In the genomic region with DNA sequence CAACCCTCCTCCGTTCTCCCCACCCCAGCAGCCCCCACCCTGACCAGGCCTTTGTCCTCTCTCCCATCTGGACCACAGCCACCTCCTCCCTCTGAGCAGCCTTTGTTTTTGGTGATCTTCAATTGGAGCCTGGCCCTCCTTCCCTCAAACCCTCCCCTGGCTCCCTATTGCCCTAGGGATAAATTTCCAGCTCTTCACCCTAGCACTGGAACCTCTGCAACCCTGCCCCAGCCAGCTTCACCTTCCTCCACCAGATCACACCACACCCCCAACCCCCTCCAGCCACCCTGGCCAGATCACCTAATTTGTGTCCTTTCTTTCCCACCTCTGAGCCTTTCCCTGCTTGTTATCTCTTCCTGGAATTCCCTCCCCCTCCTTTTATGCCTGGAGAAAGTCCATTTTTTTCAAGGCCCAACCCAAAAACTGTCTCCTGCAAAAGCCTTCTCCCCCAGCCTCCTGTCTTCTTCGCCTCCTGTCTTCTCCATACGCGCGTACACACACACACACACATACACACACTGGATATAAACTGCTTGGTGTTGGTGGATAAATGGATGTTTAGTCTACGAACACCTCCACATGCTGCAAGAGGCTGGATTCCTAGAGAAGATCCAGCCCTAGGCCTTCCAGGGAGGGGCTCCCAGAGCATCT, we compare ENCODE assay signal across 8 cellular contexts. TPM values are rescaled to one million over a fixed set of nuclear protein-coding genes. Genes with fewer than 3 reads are reported as not detected.
A peak's percentile ranks its signal among the peaks of the same experiment; 100 is the strongest.
DNase-seq lines count a peak whose midpoint lies in the region; ATAC-seq, FAIRE-seq and TF ChIP-seq lines count a peak whose summit lies in the region.

No MANE protein-coding gene starts in this region.

- H4K20me1 ChIP-seq in GM12878 (ENCODE audit: control insufficient read depth, insufficient read depth), result no peaks in the 10 kb centered on the region

- H3K9me3 ChIP-seq in GM12878 (replicated peaks; ENCODE audit: control insufficient read depth, insufficient read depth, low read length), result no peaks in the 10 kb centered on the region
- H3K9me3 ChIP-seq in mesenchymal stem cell (ENCODE audit: control insufficient read depth, low read length), result no peaks in the 10 kb centered on the region

- peak overlapping the region in 1 of 2 experiments; percentile 88 for H3K23ac ChIP-seq in mesenchymal stem cell (ENCODE audit: low read length in 2 of 2)

- CTCF ChIA-PET in activated naive CD4-positive, alpha-beta T cell treated with anti-CD3 and anti-CD28 coated beads for 36 hours (lab: Charles Lee), result interaction anchor here (0.6 kb wide), 1 partner anchor 19 kb away, joined by 3 read pairs; no protein-coding TSS in a partner anchor
- CTCF ChIA-PET in GM12878 (lab: Yijun Ruan, JAX), result interaction anchor here (2.6 to 3.4 kb wide), 2 partner anchors 27 to 41 kb away, joined by 11 to 17 read pairs; no protein-coding TSS in a partner anchor

- H2BK120ac ChIP-seq in mesenchymal stem cell (ENCODE audit: low read depth, low read length), result peak overlapping the region; percentile 64

- RAD21 ChIA-PET in GM12878 (lab: Charles Lee; ENCODE audit: unreplicated experiment), result no interaction called here

- 82% methylated on average over 6 of the region's 6 CpGs for WGBS in GM12878 (ENCODE audit: insufficient coverage, insufficient replicate concordance, low lambda C conversion rate, missing lambda C conversion rate)
- WGBS in mesenchymal stem cell, result 54% methylated on average over 2 of the region's 6 CpGs

- H3K18ac ChIP-seq in mesenchymal stem cell (ENCODE audit: low read depth in 1 of 2, low read length in 2 of 2), result peak overlapping the region; percentile 75 to 90

- no peak for TF ChIP-seq POLR2A in GM12878 (IDR thresholded peaks at IDR 0.05; ENCODE audit: low read depth, low read length)

- DNase-seq in activated naive CD4-positive, alpha-beta T cell treated with anti-CD3 and anti-CD28 coated beads for 36 hours, result no peak
- DNase-seq in activated naive CD4-positive, alpha-beta T cell treated with Interleukin-2 at 50 U/mL for 16 hours, result no peak
- no peak for DNase-seq in GM12878 (ENCODE audit: low read depth, low spot score)
- peak; percentile 71 for DNase-seq in mesenchymal stem cell
- DNase-seq in type B pancreatic cell (ENCODE audit: extremely low spot score, unreplicated experiment), result no peak
- no peak for DNase-seq in NCI-H510A treated with DMSO at 0.1 percent for 48 hours (lab: John Stamatoyannopoulos, UW)
- no peak for DNase-seq in stimulated activated CD4-positive, alpha-beta T cell treated with anti-CD3 and anti-CD28 coated beads, Interleukin-4, amount 100 ng/mL, for 4 hours

- POLR2A ChIA-PET in GM12878 (lab: Charles Lee), result interaction anchor here (2.0 to 2.6 kb wide), 2 partner anchors 27 to 57 kb away, joined by 7 to 13 read pairs; partner anchors contain the start of gene TLE6

- peak overlapping the region; percentile 87 for H3K4me3 Mint-ChIP-seq in activated naive CD4-positive, alpha-beta T cell treated with anti-CD3 and anti-CD28 coated beads for 36 hours
- peak overlapping the region; percentile 93 for H3K4me3 Mint-ChIP-seq in type B pancreatic cell

- H3K9ac ChIP-seq in GM12878 (ENCODE audit: control insufficient read depth, insufficient read depth, low read length) (no peak overlapping the region; the same call in 1 of the 2 replicates), mesenchymal stem cell (ENCODE audit: low read length) (peak overlapping the region; percentile 92)

- peak overlapping the region; percentile 40 for H4K91ac ChIP-seq in mesenchymal stem cell (ENCODE audit: low read length)

- peaks cover 16% of the 10 kb centered on the region for H3K4me1 ChIP-seq in GM12878 (ENCODE audit: control insufficient read depth, insufficient read depth, low read length)
- peaks cover 22% of the 10 kb centered on the region for H3K4me1 ChIP-seq in mesenchymal stem cell (ENCODE audit: control insufficient read depth, insufficient read depth, low read depth, low read length)

- no peaks in the 10 kb centered on the region for H3K36me3 ChIP-seq in GM12878 (ENCODE audit: control insufficient read depth in 2 of 2, insufficient read depth in 2 of 2, low read length in 1 of 2)
- H3K36me3 ChIP-seq in mesenchymal stem cell (ENCODE audit: control insufficient read depth in 1 of 2, insufficient read depth in 2 of 2, low read depth in 1 of 2, low read length in 2 of 2), result no peaks in the 10 kb centered on the region

- H3K27me3 ChIP-seq in GM12878 (replicated peaks in 1 of 2; ENCODE audit: control insufficient read depth in 2 of 2, insufficient read depth in 2 of 2, low read length in 1 of 2) (peaks cover 4 to 6% of the 10 kb centered on the region in 2 experiments), mesenchymal stem cell (ENCODE audit: control insufficient read depth in 1 of 2, insufficient read depth in 1 of 2, low read length in 2 of 2) (peaks cover 32 to 37% of the 10 kb centered on the region in 2 experiments)

- in situ Hi-C loops in GM12878 (cut with MboI), result no loop called here

- peak overlapping the region; percentile 97 for H3K4me2 ChIP-seq in GM12878 (ENCODE audit: control insufficient read depth, insufficient read depth)
- peak overlapping the region; percentile 99 for H3K4me2 ChIP-seq in mesenchymal stem cell (ENCODE audit: low read length, poor library complexity, severe bottlenecking)

- BruUV-seq in GM12878 (replicated peaks; lab: Mats Ljungman, UMichigan), result no TSS peak

- SMC1A ChIA-PET in GM12878 (lab: Charles Lee; ENCODE audit: uncharacterized antibody, unreplicated experiment), result interaction anchor here (1.1 to 2.3 kb wide), 2 partner anchors 30 to 84 kb away, joined by 3 to 12 read pairs; no protein-coding TSS in a partner anchor

- H3K27ac ChIP-seq in GM12878 (ENCODE audit: control insufficient read depth, insufficient read depth), result no peak overlapping the region
- peak overlapping the region; percentile 5 for H3K27ac ChIP-seq in mesenchymal stem cell (ENCODE audit: low read length, poor library complexity, severe bottlenecking)

- peak overlapping the region; percentile 49 for H4K8ac ChIP-seq in mesenchymal stem cell (ENCODE audit: low read length)

- H2AFZ ChIP-seq in GM12878 (ENCODE audit: control insufficient read depth, low read depth, low read length), result peak overlapping the region; percentile 89
- peak overlapping the region; percentile 15 for H2AFZ ChIP-seq in mesenchymal stem cell (ENCODE audit: low read depth, low read length)

- FAIRE-seq in GM12878 (lab: Jason Lieb, UNC), result no peak

- no peak overlapping the region for H2BK5ac ChIP-seq in mesenchymal stem cell (ENCODE audit: low read depth, low read length, poor library complexity, severe bottlenecking)

- TF ChIP-seq EP300 in GM12878 (IDR thresholded peaks at IDR 0.05; ENCODE audit: borderline replicate concordance in 1 of 2, control insufficient read depth in 1 of 2, low read depth in 2 of 2, low read length in 2 of 2), result no peak

- no peaks in the 10 kb centered on the region for H3K36me3 Mint-ChIP-seq in activated naive CD4-positive, alpha-beta T cell treated with anti-CD3 and anti-CD28 coated beads for 36 hours (ENCODE audit: low read depth)
- no peaks in the 10 kb centered on the region for H3K36me3 Mint-ChIP-seq in type B pancreatic cell

- peaks cover 14% of the 10 kb centered on the region for H3K4me1 Mint-ChIP-seq in activated naive CD4-positive, alpha-beta T cell treated with anti-CD3 and anti-CD28 coated beads for 36 hours (ENCODE audit: low read depth)
- H3K4me1 Mint-ChIP-seq in type B pancreatic cell (ENCODE audit: unreplicated experiment), result peaks cover 26% of the 10 kb centered on the region

- intact Hi-C loops in activated naive CD4-positive, alpha-beta T cell treated with anti-CD3 and anti-CD28 coated beads for 36 hours (cut with micrococcal nuclease), result loop anchor here (2.0 kb wide), 3 partner anchors 58 to 84 kb away; partner anchors contain the start of genes GNA11 and TLE6
- intact Hi-C loops in GM12878 (cut with micrococcal nuclease; ENCODE audit: unreplicated experiment), result no loop called here

- TF ChIP-seq RAD21 in GM12878 (IDR thresholded peaks at IDR 0.05; ENCODE audit: insufficient read depth, low read depth, low read length), result no peak

- H2BK12ac ChIP-seq in mesenchymal stem cell (ENCODE audit: low read length in 2 of 2), result peak overlapping the region; percentile 44 to 79

- H2BK15ac ChIP-seq in mesenchymal stem cell (ENCODE audit: low read depth, poor library complexity, severe bottlenecking), result peak overlapping the region; percentile 78

- H2AK5ac ChIP-seq in mesenchymal stem cell (ENCODE audit: low read length, severe bottlenecking), result peak overlapping the region; percentile 67

- ATAC-seq in GM12878 (no peak), HG03521 (IDR thresholded peaks at IDR 0.05; ENCODE audit: unreplicated experiment) (no peak)

- no peak overlapping the region for H3K27ac Mint-ChIP-seq in activated naive CD4-positive, alpha-beta T cell treated with anti-CD3 and anti-CD28 coated beads for 36 hours
- peak overlapping the region; percentile 96 for H3K27ac Mint-ChIP-seq in type B pancreatic cell

- H3K4ac ChIP-seq in mesenchymal stem cell (ENCODE audit: low read depth in 1 of 2, low read length in 2 of 2), result peak overlapping the region in 1 of 2 experiments; percentile 92

- no peaks in the 10 kb centered on the region for H3K27me3 Mint-ChIP-seq in activated naive CD4-positive, alpha-beta T cell treated with anti-CD3 and anti-CD28 coated beads for 36 hours (ENCODE audit: low read depth)
- peaks cover 41% of the 10 kb centered on the region for H3K27me3 Mint-ChIP-seq in type B pancreatic cell

- TF ChIP-seq CTCF in GM12878 (IDR thresholded peaks at IDR 0.05 in 2 of 3, conservative IDR thresholded peaks at IDR 0.05 in 1 of 3; ENCODE audit: control insufficient read depth in 2 of 3, extremely low read depth in 1 of 3, insufficient read depth in 1 of 3, low read depth in 3 of 3, low read length in 3 of 3) (no peak), type B pancreatic cell (conservative IDR thresholded peaks at IDR 0.05) (no peak)

- H3K14ac ChIP-seq in mesenchymal stem cell (ENCODE audit: low read length in 2 of 2), result peak overlapping the region in 1 of 2 experiments; percentile 15

- peak overlapping the region; percentile 74 for H3K4me3 ChIP-seq in GM12878
- peak overlapping the region; percentile 14 to 82 for H3K4me3 ChIP-seq in mesenchymal stem cell (ENCODE audit: insufficient read depth in 1 of 2, low read depth in 1 of 2, low read length in 2 of 2)

- no peaks in the 10 kb centered on the region for H3K79me1 ChIP-seq in mesenchymal stem cell (replicated peaks; ENCODE audit: low read length, poor library complexity, severe bottlenecking)

- H3K79me2 ChIP-seq in GM12878 (ENCODE audit: control insufficient read depth, insufficient read depth, low read length), result no peaks in the 10 kb centered on the region

- H3K9me3 Mint-ChIP-seq in activated naive CD4-positive, alpha-beta T cell treated with anti-CD3 and anti-CD28 coated beads for 36 hours, result no peaks in the 10 kb centered on the region
- no peaks in the 10 kb centered on the region for H3K9me3 Mint-ChIP-seq in type B pancreatic cell

RNA-seq across cellular contexts. Expression of gene TLE2, which starts 5.2 kb away (rescaled TPM):
- 1 to 10 TPM; 6.5 to 7.2 TPM for total RNA-seq in activated naive CD4-positive, alpha-beta T cell treated with anti-CD3 and anti-CD28 coated beads for 36 hours
- 0.83 and 1.6 TPM in 2 replicates for total RNA-seq in GM12878 (2013; cell fraction: nucleolus; rRNA removed)
- not detected in 2 replicates for total RNA-seq in GM12878 (2014; rRNA removed)
- not detected in 2 replicates for total RNA-seq in GM12878 (2014; rRNA removed; fragmentation: Illumina TruSeq; extraction: Trizol)
- total RNA-seq in GM12878 (2021), result 0.21 and 1.1 TPM in 2 replicates
- 0.52 TPM for polyA plus RNA-seq in GM12878 (2011; ENCODE audit: low read depth)
- not detected in 2 replicates for polyA plus RNA-seq in GM12878 (2011; rRNA removed)
- polyA plus RNA-seq in GM12878 (2011; cell fraction: cytosol; rRNA removed), result 0.13 and 0.19 TPM in 2 replicates
- polyA plus RNA-seq in GM12878 (2011; cell fraction: nucleus; rRNA removed), result 0.39 and 1.2 TPM in 2 replicates
- polyA plus RNA-seq in GM12878 (2012), result 0.27 and 0.43 TPM in 2 replicates
- 0.21 TPM in 1 of 2 replicates, not detected in the other for polyA plus RNA-seq in GM12878 (2014; fragmentation: Illumina TruSeq; extraction: Trizol)
- polyA plus RNA-seq in GM12878 (2014; fragmentation: Nextera tagmentation; extraction: Ambion mirVana), result under 1 TPM in 1 of 2 experiments, not detected in 1; 0.09 TPM
- polyA plus RNA-seq in GM12878 (2014; rRNA removed), result 0.05 and 0.48 TPM in 2 replicates
- under 1 TPM in 1 of 2 experiments, not detected in 1; 0.11 TPM for polyA plus RNA-seq in GM12878 (2016; fragmentation: Nextera tagmentation; extraction: Ambion mirVana)
- 0.29 TPM in 1 of 2 replicates, not detected in the other for polyA minus RNA-seq in GM12878 (2011; rRNA and poly(A)+ RNA removed)
- not detected in 2 replicates for polyA minus RNA-seq in GM12878 (2011; cell fraction: cytosol; rRNA and poly(A)+ RNA removed)
- 0.19 and 0.24 TPM in 2 replicates for polyA minus RNA-seq in GM12878 (2011; cell fraction: nucleus; rRNA and poly(A)+ RNA removed)
- 9.5 TPM for polyA plus RNA-seq in mesenchymal stem cell (2013, experiment 1 of 2)
- 8.7 TPM for polyA plus RNA-seq in mesenchymal stem cell (2013, experiment 2 of 2)
- total RNA-seq in type B pancreatic cell (ENCODE audit: low replicate concordance), result 37.7 and 52.8 TPM in 2 replicates

RNA-seq across cellular contexts. Expression of gene TLE5, which starts 28.0 kb away (rescaled TPM):
- total RNA-seq in activated naive CD4-positive, alpha-beta T cell treated with anti-CD3 and anti-CD28 coated beads for 36 hours, result 100 to 1,000 TPM; 326 to 354 TPM
- 52.7 and 76.7 TPM in 2 replicates for total RNA-seq in GM12878 (2013; cell fraction: nucleolus; rRNA removed)
- 282 and 299 TPM in 2 replicates for total RNA-seq in GM12878 (2014; rRNA removed)
- 144 and 153 TPM in 2 replicates for total RNA-seq in GM12878 (2014; rRNA removed; fragmentation: Illumina TruSeq; extraction: Trizol)
- 354 and 373 TPM in 2 replicates for total RNA-seq in GM12878 (2021)
- polyA plus RNA-seq in GM12878 (2011; ENCODE audit: low read depth), result 246 TPM
- polyA plus RNA-seq in GM12878 (2011; rRNA removed), result 272 and 329 TPM in 2 replicates
- 397 and 591 TPM in 2 replicates for polyA plus RNA-seq in GM12878 (2011; cell fraction: cytosol; rRNA removed)
- polyA plus RNA-seq in GM12878 (2011; cell fraction: nucleus; rRNA removed), result 669 and 746 TPM in 2 replicates
- polyA plus RNA-seq in GM12878 (2012), result 274 and 326 TPM in 2 replicates
- polyA plus RNA-seq in GM12878 (2014; fragmentation: Illumina TruSeq; extraction: Trizol), result 52.9 and 154 TPM in 2 replicates
- polyA plus RNA-seq in GM12878 (2014; fragmentation: Nextera tagmentation; extraction: Ambion mirVana), result 10 to 100 TPM in 1 of 2 experiments, 1 to 10 TPM in 1; 2.5 to 13.0 TPM
- 359 and 398 TPM in 2 replicates for polyA plus RNA-seq in GM12878 (2014; rRNA removed)
- polyA plus RNA-seq in GM12878 (2016; fragmentation: Nextera tagmentation; extraction: Ambion mirVana), result 100 to 1,000 TPM in 1 of 2 experiments, 10 to 100 TPM in 1; 64.4 to 130 TPM
- 386 and 390 TPM in 2 replicates for polyA minus RNA-seq in GM12878 (2011; rRNA and poly(A)+ RNA removed)
- polyA minus RNA-seq in GM12878 (2011; cell fraction: cytosol; rRNA and poly(A)+ RNA removed), result 245 and 292 TPM in 2 replicates
- polyA minus RNA-seq in GM12878 (2011; cell fraction: nucleus; rRNA and poly(A)+ RNA removed), result 57.5 and 83.1 TPM in 2 replicates
- 329 TPM for polyA plus RNA-seq in mesenchymal stem cell (2013, experiment 1 of 2)
- 321 TPM for polyA plus RNA-seq in mesenchymal stem cell (2013, experiment 2 of 2)
- 302 and 418 TPM in 2 replicates for total RNA-seq in type B pancreatic cell (ENCODE audit: low replicate concordance)

RNA-seq across cellular contexts. Expression of gene TLE6, which starts 57.0 kb away (rescaled TPM):
- 1 to 10 TPM in 1 of 2 experiments, under 1 TPM in 1; 0.52 to 1.6 TPM for total RNA-seq in activated naive CD4-positive, alpha-beta T cell treated with anti-CD3 and anti-CD28 coated beads for 36 hours
- 9.5 and 13.1 TPM in 2 replicates for total RNA-seq in GM12878 (2013; cell fraction: nucleolus; rRNA removed)
- total RNA-seq in GM12878 (2014; rRNA removed) (6.3 and 8.5 TPM in 2 replicates), GM12878 (2014; rRNA removed; fragmentation: Illumina TruSeq; extraction: Trizol) (7.3 and 8.0 TPM in 2 replicates), GM12878 (2021) (6.0 and 6.4 TPM in 2 replicates), type B pancreatic cell (ENCODE audit: low replicate concordance) (3.8 TPM in 2 replicates)
- 9.4 TPM for polyA plus RNA-seq in GM12878 (2011; ENCODE audit: low read depth)
- polyA plus RNA-seq in GM12878 (2011; rRNA removed) (10.8 and 13.8 TPM in 2 replicates), GM12878 (2014; fragmentation: Illumina TruSeq; extraction: Trizol) (2.6 and 7.0 TPM in 2 replicates), GM12878 (2014; fragmentation: Nextera tagmentation; extraction: Ambion mirVana) (1 to 10 TPM; 2.7 to 3.4 TPM), GM12878 (2014; rRNA removed) (10.6 and 11.2 TPM in 2 replicates), GM12878 (2016; fragmentation: Nextera tagmentation; extraction: Ambion mirVana) (1 to 10 TPM; 5.1 to 5.7 TPM)
- polyA plus RNA-seq in GM12878 (2011; cell fraction: cytosol; rRNA removed), result 12.8 and 12.9 TPM in 2 replicates
- 21.4 and 31.9 TPM in 2 replicates for polyA plus RNA-seq in GM12878 (2011; cell fraction: nucleus; rRNA removed)
- 9.3 and 9.6 TPM in 2 replicates for polyA plus RNA-seq in GM12878 (2012)
- 4.1 and 11.2 TPM in 2 replicates for polyA minus RNA-seq in GM12878 (2011; rRNA and poly(A)+ RNA removed)
- 3.4 and 3.9 TPM in 2 replicates for polyA minus RNA-seq in GM12878 (2011; cell fraction: cytosol; rRNA and poly(A)+ RNA removed)
- 7.4 and 7.6 TPM in 2 replicates for polyA minus RNA-seq in GM12878 (2011; cell fraction: nucleus; rRNA and poly(A)+ RNA removed)
- polyA plus RNA-seq in mesenchymal stem cell (2013, experiment 1 of 2), result 2.3 TPM
- polyA plus RNA-seq in mesenchymal stem cell (2013, experiment 2 of 2), result 1.6 TPM

RNA-seq across cellular contexts. Expression of gene GNA11, which starts 59.8 kb away (rescaled TPM):
- total RNA-seq in activated naive CD4-positive, alpha-beta T cell treated with anti-CD3 and anti-CD28 coated beads for 36 hours, result 10 to 100 TPM; 10.9 to 11.2 TPM
- total RNA-seq in GM12878 (2013; cell fraction: nucleolus; rRNA removed), result 5.3 and 6.9 TPM in 2 replicates
- total RNA-seq in GM12878 (2014; rRNA removed) (5.0 and 6.8 TPM in 2 replicates), GM12878 (2014; rRNA removed; fragmentation: Illumina TruSeq; extraction: Trizol) (3.0 and 4.7 TPM in 2 replicates), GM12878 (2021) (9.7 and 10.6 TPM in 2 replicates), type B pancreatic cell (ENCODE audit: low replicate concordance) (46.9 and 62.0 TPM in 2 replicates)
- 3.1 TPM for polyA plus RNA-seq in GM12878 (2011; ENCODE audit: low read depth)
- polyA plus RNA-seq in GM12878 (2011; rRNA removed) (1.1 and 1.6 TPM in 2 replicates), GM12878 (2014; fragmentation: Illumina TruSeq; extraction: Trizol) (7.5 and 7.9 TPM in 2 replicates), GM12878 (2014; fragmentation: Nextera tagmentation; extraction: Ambion mirVana) (under 1 TPM; 0.07 to 0.21 TPM), GM12878 (2014; rRNA removed) (5.5 and 6.4 TPM in 2 replicates), GM12878 (2016; fragmentation: Nextera tagmentation; extraction: Ambion mirVana) (1 to 10 TPM; 1.9 to 2.2 TPM)
- polyA plus RNA-seq in GM12878 (2011; cell fraction: cytosol; rRNA removed), result 3.6 and 4.8 TPM in 2 replicates
- 6.0 and 6.4 TPM in 2 replicates for polyA plus RNA-seq in GM12878 (2011; cell fraction: nucleus; rRNA removed)
- 5.0 and 5.7 TPM in 2 replicates for polyA plus RNA-seq in GM12878 (2012)
- 5.2 and 7.8 TPM in 2 replicates for polyA minus RNA-seq in GM12878 (2011; rRNA and poly(A)+ RNA removed)
- polyA minus RNA-seq in GM12878 (2011; cell fraction: cytosol; rRNA and poly(A)+ RNA removed), result 1.6 and 2.8 TPM in 2 replicates
- polyA minus RNA-seq in GM12878 (2011; cell fraction: nucleus; rRNA and poly(A)+ RNA removed), result 0.60 and 2.1 TPM in 2 replicates
- 49.8 TPM for polyA plus RNA-seq in mesenchymal stem cell (2013, experiment 1 of 2)
- polyA plus RNA-seq in mesenchymal stem cell (2013, experiment 2 of 2), result 49.0 TPM
